Comparison of ENCODE assay signal across 7 cellular contexts in genomic region chr6:31462026-31462963, GRCh38. TPM values are rescaled to one million over a fixed set of nuclear protein-coding genes. Genes with fewer than 3 reads are reported as not detected.
A peak's percentile ranks its signal among the peaks of the same experiment; 100 is the strongest.
DNase-seq lines count a peak whose midpoint lies in the region; ATAC-seq and TF ChIP-seq lines count a peak whose summit lies in the region.

No MANE protein-coding gene starts in this region.

- peaks cover 41% of the 10 kb centered on the region for H3K4me1 Mint-ChIP-seq in activated CD8-positive, alpha-beta T cell treated with anti-CD3 and anti-CD28 coated beads for 36 hours (ENCODE audit: low read depth)
- peaks cover 53 to 54% of the 10 kb centered on the region in 2 donors for H3K4me1 Mint-ChIP-seq in immature natural killer cell
- peaks cover 53% of the 10 kb centered on the region for H3K4me1 Mint-ChIP-seq in stimulated activated naive CD8-positive, alpha-beta T cell treated with anti-CD3 and anti-CD28 coated beads, Interleukin-15, amount 100 ng/mL, for 72 hours

- ATAC-seq in activated CD8-positive, alpha-beta T cell treated with anti-CD3 and anti-CD28 coated beads for 36 hours, result peak; percentile 17
- ATAC-seq in stimulated activated naive CD8-positive, alpha-beta T cell treated with anti-CD3 and anti-CD28 coated beads, Interleukin-15, amount 100 ng/mL, for 72 hours, result no peak
- ATAC-seq in HG02840 (IDR thresholded peaks at IDR 0.05; ENCODE audit: low FRiP score, unreplicated experiment) (no peak), HG02610 (IDR thresholded peaks at IDR 0.05; ENCODE audit: unreplicated experiment) (no peak), GM21515 (IDR thresholded peaks at IDR 0.05; ENCODE audit: unreplicated experiment) (no peak)

- no peaks in the 10 kb centered on the region for H3K27me3 Mint-ChIP-seq in activated CD8-positive, alpha-beta T cell treated with anti-CD3 and anti-CD28 coated beads for 36 hours
- H3K27me3 Mint-ChIP-seq in immature natural killer cell (ENCODE audit: low read depth in 3 of 3), result peaks cover 12 to 34% (median 13%) of the 10 kb centered on the region in 3 donors
- H3K27me3 Mint-ChIP-seq in stimulated activated naive CD8-positive, alpha-beta T cell treated with anti-CD3 and anti-CD28 coated beads, Interleukin-15, amount 100 ng/mL, for 72 hours, result no peaks in the 10 kb centered on the region

- peak overlapping the region; percentile 100 for H3K4me3 Mint-ChIP-seq in activated CD8-positive, alpha-beta T cell treated with anti-CD3 and anti-CD28 coated beads for 36 hours
- peak overlapping the region; percentile 98 to 100 (median 99) for H3K4me3 Mint-ChIP-seq in immature natural killer cell
- peak overlapping the region; percentile 100 for H3K4me3 Mint-ChIP-seq in stimulated activated naive CD8-positive, alpha-beta T cell treated with anti-CD3 and anti-CD28 coated beads, Interleukin-15, amount 100 ng/mL, for 72 hours

- CTCF ChIA-PET in HEK293T (lab: Yijun Ruan, JAX), result interaction anchor here (0.5 to 1.1 kb wide), 3 partner anchors 96 to 557 kb away, joined by 3 read pairs; no protein-coding TSS in a partner anchor
- CTCF ChIA-PET in activated CD8-positive, alpha-beta T cell treated with anti-CD3 and anti-CD28 coated beads for 36 hours (lab: Charles Lee), result interaction anchor here (0.9 to 2.5 kb wide), 8 partner anchors 10 to 134 kb away, joined by 3 to 17 read pairs (median 4); no protein-coding TSS in a partner anchor

- DNase-seq in HEK293T (ENCODE audit: extremely low spot score), result no peak
- peak; percentile 27 for DNase-seq in activated CD8-positive, alpha-beta T cell treated with anti-CD3 and anti-CD28 coated beads for 36 hours
- peak in 1 of 3 donors; percentile 9 for DNase-seq in immature natural killer cell
- DNase-seq in stimulated activated naive CD8-positive, alpha-beta T cell treated with anti-CD3 and anti-CD28 coated beads, Interleukin-15, amount 100 ng/mL, for 72 hours, result no peak

- peak overlapping the region; percentile 97 for H3K27ac Mint-ChIP-seq in activated CD8-positive, alpha-beta T cell treated with anti-CD3 and anti-CD28 coated beads for 36 hours
- peak overlapping the region; percentile 99 to 100 (median 99) for H3K27ac Mint-ChIP-seq in immature natural killer cell
- H3K27ac Mint-ChIP-seq in stimulated activated naive CD8-positive, alpha-beta T cell treated with anti-CD3 and anti-CD28 coated beads, Interleukin-15, amount 100 ng/mL, for 72 hours, result peak overlapping the region; percentile 100

- H3K9me3 Mint-ChIP-seq in activated CD8-positive, alpha-beta T cell treated with anti-CD3 and anti-CD28 coated beads for 36 hours, result no peaks in the 10 kb centered on the region
- no peaks in the 10 kb centered on the region for H3K9me3 Mint-ChIP-seq in immature natural killer cell
- H3K9me3 Mint-ChIP-seq in stimulated activated naive CD8-positive, alpha-beta T cell treated with anti-CD3 and anti-CD28 coated beads, Interleukin-15, amount 100 ng/mL, for 72 hours, result no peaks in the 10 kb centered on the region

- TF ChIP-seq CTCF in activated CD8-positive, alpha-beta T cell treated with anti-CD3 and anti-CD28 coated beads for 36 hours (IDR thresholded peaks at IDR 0.05), result no peak

- H3K36me3 Mint-ChIP-seq in activated CD8-positive, alpha-beta T cell treated with anti-CD3 and anti-CD28 coated beads for 36 hours (ENCODE audit: low read depth), result peaks cover 43% of the 10 kb centered on the region
- H3K36me3 Mint-ChIP-seq in immature natural killer cell, result peaks cover 16 to 24% (median 23%) of the 10 kb centered on the region in 3 donors

- intact Hi-C loops in activated CD8-positive, alpha-beta T cell treated with anti-CD3 and anti-CD28 coated beads for 36 hours (cut with micrococcal nuclease), result no loop called here

- POLR2A ChIA-PET in HEK293T (lab: Yijun Ruan, JAX), result interaction anchor here (0.6 to 1.9 kb wide), 9 partner anchors 9 to 287 kb away, joined by 3 to 7 read pairs (median 3); partner anchors contain the start of gene DDX39B
- POLR2A ChIA-PET in activated CD8-positive, alpha-beta T cell treated with anti-CD3 and anti-CD28 coated beads for 36 hours (lab: Charles Lee), result interaction anchor here (0.7 to 1.2 kb wide), 4 partner anchors 59 to 79 kb away, joined by 3 to 4 read pairs (median 3); partner anchors contain the start of genes DDX39B and MICA

TF ChIP-seq in HEK293T, 16 proteins besides CTCF, POLR2A, EP300 and RAD21:
- TF ChIP-seq ELF4 (IDR thresholded peaks at IDR 0.05) (no peak), L3MBTL2 (conservative IDR thresholded peaks at IDR 0.05) (0 out of 2 replicates have a peak, but pooled peaks have one; percentile 4), SUZ12 (IDR thresholded peaks at IDR 0.05) (no peak)

RNA-seq across cellular contexts. Expression of gene MICB, which starts 35.6 kb away (rescaled TPM):
- total RNA-seq in activated CD8-positive, alpha-beta T cell treated with anti-CD3 and anti-CD28 coated beads for 36 hours, result 10 to 100 TPM; 17.0 to 17.7 TPM
- polyA plus RNA-seq in immature natural killer cell, result 10 to 100 TPM in 2 of 3 donors, 1 to 10 TPM in 1; 7.4 to 15.2 (median 10.3) TPM

RNA-seq across cellular contexts. Expression of gene MICA, which starts 58.9 kb away (rescaled TPM):
- total RNA-seq in activated CD8-positive, alpha-beta T cell treated with anti-CD3 and anti-CD28 coated beads for 36 hours, result 1 to 10 TPM; 5.6 to 6.0 TPM
- polyA plus RNA-seq in immature natural killer cell, result 1 to 10 TPM; 5.7 to 6.9 (median 6.4) TPM
